ENCODE assay signal across 1 cellular context in genomic region chr1:41895552-41895951, GRCh38.
TF ChIP-seq lines count a peak whose summit lies in the region.

No MANE protein-coding gene starts in this region.

TF ChIP-seq in K562, 482 proteins besides CTCF, POLR2A, EP300 and RAD21:
- TF ChIP-seq ZC3H8 (IDR thresholded peaks at IDR 0.05) (no peak), ETV1 (tag; conservative IDR thresholded peaks at IDR 0.05; ENCODE audit: low read depth) (peak; percentile 64; the same call in 1 of the 2 replicates), ZNF699 (CRISPR knock-in tag; IDR thresholded peaks at IDR 0.05; ENCODE audit: insufficient replicate concordance) (no peak), ZNF263 (CRISPR knock-in tag; IDR thresholded peaks at IDR 0.05; ENCODE audit: borderline replicate concordance) (no peak), PCBP1 (IDR thresholded peaks at IDR 0.05; ENCODE audit: low read depth, low read length, poor library complexity, severe bottlenecking) (no peak), ZNF77 (CRISPR knock-in tag; IDR thresholded peaks at IDR 0.05) (no peak), FOXJ2 (tag; IDR thresholded peaks at IDR 0.05) (no peak), ZFP36 (IDR thresholded peaks at IDR 0.05; ENCODE audit: low read depth, low read length, partially characterized antibody) (peak; percentile 68), RNF2 (IDR thresholded peaks at IDR 0.05) (no peak), NFE2L1 (tag; IDR thresholded peaks at IDR 0.05; ENCODE audit: borderline replicate concordance, low read depth) (no peak), TBP (optimal IDR thresholded peaks at IDR 0.05; ENCODE audit: low read depth, low read length) (no peak), SMC3 (conservative IDR thresholded peaks at IDR 0.05; ENCODE audit: insufficient read depth, low read depth, low read length) (no peak), ZBED1 (IDR thresholded peaks at IDR 0.05) (no peak), PRMT5 (CRISPR knock-in tag; IDR thresholded peaks at IDR 0.05) (no peak), ETV5 (CRISPR knock-in tag; IDR thresholded peaks at IDR 0.05; ENCODE audit: low read depth) (peak; percentile 57; the same call in 1 of the 2 replicates), SREBF2 (CRISPR knock-in tag; IDR thresholded peaks at IDR 0.05) (no peak), ZNF133 (CRISPR knock-in tag; IDR thresholded peaks at IDR 0.05) (no peak), GABPA (tag; conservative IDR thresholded peaks at IDR 0.05; ENCODE audit: low read depth) (peak; percentile 57), FOSL1 (tag; conservative IDR thresholded peaks at IDR 0.05) (peak; percentile 36; the same call in 1 of the 2 replicates)
- TF ChIP-seq, protein P1, sequence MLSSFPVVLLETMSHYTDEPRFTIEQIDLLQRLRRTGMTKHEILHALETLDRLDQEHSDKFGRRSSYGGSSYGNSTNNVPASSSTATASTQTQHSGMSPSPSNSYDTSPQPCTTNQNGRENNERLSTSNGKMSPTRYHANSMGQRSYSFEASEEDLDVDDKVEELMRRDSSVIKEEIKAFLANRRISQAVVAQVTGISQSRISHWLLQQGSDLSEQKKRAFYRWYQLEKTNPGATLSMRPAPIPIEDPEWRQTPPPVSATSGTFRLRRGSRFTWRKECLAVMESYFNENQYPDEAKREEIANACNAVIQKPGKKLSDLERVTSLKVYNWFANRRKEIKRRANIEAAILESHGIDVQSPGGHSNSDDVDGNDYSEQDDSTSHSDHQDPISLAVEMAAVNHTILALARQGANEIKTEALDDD (IDR thresholded peaks at IDR 0.05): no peak
- TF ChIP-seq, protein P2, sequence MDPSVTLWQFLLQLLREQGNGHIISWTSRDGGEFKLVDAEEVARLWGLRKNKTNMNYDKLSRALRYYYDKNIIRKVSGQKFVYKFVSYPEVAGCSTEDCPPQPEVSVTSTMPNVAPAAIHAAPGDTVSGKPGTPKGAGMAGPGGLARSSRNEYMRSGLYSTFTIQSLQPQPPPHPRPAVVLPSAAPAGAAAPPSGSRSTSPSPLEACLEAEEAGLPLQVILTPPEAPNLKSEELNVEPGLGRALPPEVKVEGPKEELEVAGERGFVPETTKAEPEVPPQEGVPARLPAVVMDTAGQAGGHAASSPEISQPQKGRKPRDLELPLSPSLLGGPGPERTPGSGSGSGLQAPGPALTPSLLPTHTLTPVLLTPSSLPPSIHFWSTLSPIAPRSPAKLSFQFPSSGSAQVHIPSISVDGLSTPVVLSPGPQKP (CRISPR knock-in tag; IDR thresholded peaks at IDR 0.05): no peak
- TF ChIP-seq, protein P3, sequence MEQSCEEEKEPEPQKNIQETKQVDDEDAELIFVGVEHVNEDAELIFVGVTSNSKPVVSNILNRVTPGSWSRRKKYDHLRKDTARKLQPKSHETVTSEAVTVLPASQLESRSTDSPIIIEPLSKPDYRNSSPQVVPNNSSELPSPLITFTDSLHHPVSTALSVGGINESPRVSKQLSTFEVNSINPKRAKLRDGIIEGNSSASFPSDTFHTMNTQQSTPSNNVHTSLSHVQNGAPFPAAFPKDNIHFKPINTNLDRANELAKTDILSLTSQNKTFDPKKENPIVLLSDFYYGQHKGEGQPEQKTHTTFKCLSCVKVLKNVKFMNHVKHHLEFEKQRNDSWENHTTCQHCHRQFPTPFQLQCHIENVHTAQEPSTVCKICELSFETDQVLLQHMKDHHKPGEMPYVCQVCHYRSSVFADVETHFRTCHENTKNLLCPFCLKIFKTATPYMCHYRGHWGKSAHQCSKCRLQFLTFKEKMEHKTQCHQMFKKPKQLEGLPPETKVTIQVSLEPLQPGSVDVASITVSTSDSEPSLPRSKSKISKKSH (CRISPR knock-in tag; IDR thresholded peaks at IDR 0.05): no peak
